ENCODE assay signal across 1 cellular context in genomic region chr22:27238935-27239510, GRCh38.
A peak's percentile ranks its signal among the peaks of the same experiment; 100 is the strongest.
TF ChIP-seq lines count a peak whose summit lies in the region.

No MANE protein-coding gene starts in this region.

TF ChIP-seq in SK-N-SH treated with all-trans-retinoic acid at 6 μM for 48 hours, 23 proteins besides CTCF, POLR2A, EP300 and RAD21 (continued from another document):
- TF ChIP-seq TSHZ2 (CRISPR knock-in tag; IDR thresholded peaks at IDR 0.05) (peak; percentile 97), ESRRG (CRISPR knock-in tag; IDR thresholded peaks at IDR 0.05) (0 out of 2 replicates have a peak, but pooled peaks have one; percentile 22), BACH2 (CRISPR knock-in tag; IDR thresholded peaks at IDR 0.05; ENCODE audit: borderline replicate concordance) (no peak), CSDC2 (CRISPR knock-in tag; IDR thresholded peaks at IDR 0.05) (no peak; the same call in 1 of the 2 replicates), ZNF565 (CRISPR knock-in tag; conservative IDR thresholded peaks at IDR 0.05; ENCODE audit: low read depth) (0 out of 2 replicates have a peak, but pooled peaks have one; percentile 8), ZNF8 (CRISPR knock-in tag; IDR thresholded peaks at IDR 0.05) (peak; percentile 21; the same call in 1 of the 2 replicates), PATZ1 (CRISPR knock-in tag; IDR thresholded peaks at IDR 0.05; ENCODE audit: borderline replicate concordance) (peak; percentile 82; the same call in 1 of the 2 replicates)
